In the genomic region with DNA sequence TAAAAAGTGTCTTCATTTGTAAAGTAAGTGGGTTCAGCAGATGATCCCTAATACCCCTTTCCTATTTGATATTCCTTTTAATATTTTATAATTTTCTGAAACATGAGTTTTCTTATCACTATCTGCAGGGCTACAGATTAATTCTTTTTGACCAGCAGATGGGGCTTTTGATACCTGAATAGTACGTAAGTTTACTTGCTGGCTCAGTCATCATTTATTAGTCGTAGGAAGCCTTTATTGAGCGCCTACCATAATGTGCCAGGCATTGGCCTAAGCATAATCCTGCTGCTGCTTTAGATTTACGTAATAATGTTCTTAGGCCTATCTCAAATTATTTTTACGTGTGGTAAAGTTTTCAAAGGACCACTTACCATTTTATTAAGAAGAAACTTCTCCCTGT, we compare ENCODE assay signal across 9 cellular contexts. TPM values are rescaled to one million over a fixed set of nuclear protein-coding genes. Genes with fewer than 3 reads are reported as not detected.
A peak's percentile ranks its signal among the peaks of the same experiment; 100 is the strongest.
DNase-seq lines count a peak whose midpoint lies in the region; ATAC-seq and TF ChIP-seq lines count a peak whose summit lies in the region.
"Had no signal": no experiment of that assay in that cellular context is flagged by ENCODE, and none has a peak within 500 bp of the region (broad histone marks: within the 10 kb centered on the region; RNA-seq: fewer than 3 reads in every experiment).

No MANE protein-coding gene starts in this region.

- intact Hi-C loops in left lung (cut with DNase I) = no loop called here

- H3K36me3 ChIP-seq in BJ (ENCODE audit: control insufficient read depth, insufficient read depth, low read length) (no peaks in the 10 kb centered on the region), left lung (no peaks in the 10 kb centered on the region)

- CTCF ChIA-PET in BJ (lab: Yijun Ruan, JAX) = no interaction called here

- TF ChIP-seq CTCF in BJ (IDR thresholded peaks at IDR 0.05; ENCODE audit: insufficient read depth, low read depth, low read length) (peak; percentile 26; the same call in 1 of the 2 replicates), HFF-Myc (IDR thresholded peaks at IDR 0.05; ENCODE audit: low read depth, low read length, missing control alignments) (peak; percentile 30), left lung (IDR thresholded peaks at IDR 0.05) (no peak)

- no peak overlapping the region for H3K4me3 ChIP-seq in BJ (ENCODE audit: low read depth, low read length)
- no peak overlapping the region for H3K4me3 ChIP-seq in HFF-Myc (replicated peaks; ENCODE audit: low read depth, low read length)
- no peak overlapping the region for H3K4me3 ChIP-seq in left lung

- no peak for DNase-seq in BJ (ENCODE audit: low read depth)
- no peak for DNase-seq in HFF-Myc (ENCODE audit: extremely low read depth, low read depth)
- DNase-seq in amniotic epithelial cell (ENCODE audit: low read depth) = peak; percentile 57
- DNase-seq in left lung = no peak
- no peak for DNase-seq in activated gamma-delta T cell (lab: John Stamatoyannopoulos, UW)
- DNase-seq in cortex of kidney (lab: John Stamatoyannopoulos, UW) = no peak
- no peak for DNase-seq in middle frontal gyrus (ENCODE audit: extremely low spot score, low spot score)
- DNase-seq: central memory CD4-positive, alpha-beta T cell had no signal

- H3K27ac ChIP-seq in left lung = no peak overlapping the region

- H3K4me1 ChIP-seq in left lung = no peaks in the 10 kb centered on the region

- H3K9me3 ChIP-seq in left lung = no peaks in the 10 kb centered on the region

- H3K27me3 ChIP-seq in BJ (ENCODE audit: control insufficient read depth, insufficient read depth, low read length) = no peaks in the 10 kb centered on the region
- no peaks in the 10 kb centered on the region for H3K27me3 ChIP-seq in left lung

- ATAC-seq in left lung (peak; percentile 33), HG02798 (IDR thresholded peaks at IDR 0.05; ENCODE audit: poor library complexity, unreplicated experiment) (no peak)

- POLR2A ChIA-PET in BJ (lab: Charles Lee) = interaction anchor here (0.7 kb wide), 1 partner anchor 138 kb away, joined by 3 read pairs; no protein-coding TSS in a partner anchor

RNA-seq across cellular contexts. Expression of gene OSTC, which starts 33.1 kb away (rescaled TPM):
- polyA plus RNA-seq in BJ (2011; rRNA removed) = 172 and 294 TPM in 2 replicates
- polyA minus RNA-seq in BJ (2011; rRNA and poly(A)+ RNA removed) = 73.8 and 104 TPM in 2 replicates
- 100 to 1,000 TPM; 133 to 139 TPM for total RNA-seq in left lung

Comparison
In these comparisons a context has a peak if more than half of its experiments do, and no peak if none do; other contexts are left out.
1. CTCF ChIP-seq: peak in BJ (single experiment) and HFF-Myc (single experiment); none in left lung (0 of 2).